20 cellular contexts compared by ENCODE assay signal in genomic region chr2:15619938-15620337, GRCh38.
"Had no signal": no experiment of that assay in that cellular context is flagged by ENCODE, and none has a peak within 500 bp of the region (broad histone marks: within the 10 kb centered on the region; RNA-seq: fewer than 3 reads in every experiment).

No MANE protein-coding gene starts in this region.

- H3K9me3 Mint-ChIP-seq: immature natural killer cell had no signal

- DNase-seq: hippocampal formation; hypothalamus; immature natural killer cell; islet precursor cell; kidney; kidney glomerular epithelial cell; left cardiac atrium; left colon; left ventricle myocardium inferior; left ventricle myocardium superior; lower lobe of right lung; mammary epithelial cell; mesenchymal stem cell; mesendoderm; midbrain; mucosa of descending colon; naive B cell; naive thymus-derived CD4-positive, alpha-beta T cell had no signal

- H3K4me3 Mint-ChIP-seq: immature natural killer cell; memory B cell; mesothelial cell of epicardium; naive B cell; naive thymus-derived CD4-positive, alpha-beta T cell had no signal

- H3K27ac Mint-ChIP-seq: immature natural killer cell, memory B cell, mesothelial cell of epicardium had no signal

- H3K4me1 Mint-ChIP-seq: memory B cell, mesothelial cell of epicardium, naive B cell had no signal

- H3K27me3 Mint-ChIP-seq: memory B cell; naive B cell; naive thymus-derived CD4-positive, alpha-beta T cell had no signal
